Comparison of ENCODE assay signal across 8 cellular contexts in the genomic region with DNA sequence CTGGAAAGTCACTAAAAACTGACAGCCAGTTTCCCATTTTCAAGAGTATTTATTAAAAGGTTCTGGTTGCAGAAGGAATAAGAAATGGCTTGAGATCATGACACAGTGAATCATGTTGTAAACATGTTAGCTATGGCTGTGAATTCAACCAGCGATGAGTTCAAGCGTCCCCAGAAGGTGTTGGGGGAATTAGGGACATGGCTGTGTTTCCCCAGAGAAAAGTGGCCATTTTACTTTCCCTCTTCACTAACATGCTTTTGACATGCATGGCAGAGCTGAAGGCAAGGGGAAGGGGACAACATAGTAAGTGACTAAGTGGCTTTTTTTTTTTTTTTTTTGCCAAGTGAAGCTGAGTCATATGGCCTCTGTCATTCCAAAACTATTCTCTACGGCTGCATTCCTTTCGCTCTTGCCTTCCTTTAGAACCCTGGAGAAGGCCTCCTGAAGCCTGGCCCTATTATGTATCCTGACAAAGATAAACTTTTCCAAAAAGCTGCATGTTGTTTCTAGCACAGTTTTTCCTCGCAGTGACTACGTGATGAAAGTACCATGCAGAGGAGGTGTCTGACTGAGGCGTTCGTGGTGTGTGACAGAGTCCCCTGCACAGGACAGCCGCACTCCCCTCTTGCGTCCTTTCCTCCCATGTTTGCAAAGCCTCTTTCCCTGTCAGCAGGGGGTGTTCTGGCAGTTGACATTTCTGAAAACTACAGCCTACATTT. TPM values are rescaled to one million over a fixed set of nuclear protein-coding genes. Genes with fewer than 3 reads are reported as not detected.
DNase-seq lines count a peak whose midpoint lies in the region; ATAC-seq and TF ChIP-seq lines count a peak whose summit lies in the region.

No MANE protein-coding gene starts in this region.

- peak overlapping the region; percentile 97 for H3K56ac ChIP-seq in IMR-90 (ENCODE audit: extremely low read depth, insufficient read depth, low read length)

- peaks cover 41% of the 10 kb centered on the region for H3K9me1 ChIP-seq in IMR-90 (ENCODE audit: insufficient read depth, low read length)

- intact Hi-C loops in IMR-90 (cut with micrococcal nuclease), result loop anchor here (1.0 to 5.0 kb wide), 5 partner anchors 38 to 277 kb away; no protein-coding TSS in a partner anchor

- peak overlapping the region; percentile 98 for H4K91ac ChIP-seq in IMR-90 (ENCODE audit: insufficient read depth, low read depth, low read length)

- H3K4me3 ChIP-seq in IMR-90 (ENCODE audit: insufficient read depth, low read depth, low read length), result no peak overlapping the region; the same call in 1 of the 2 replicates
- no peak overlapping the region for H3K4me3 ChIP-seq in epithelial cell of proximal tubule (ENCODE audit: low read depth, low read length)

- POLR2A ChIA-PET in IMR-90 (lab: Charles Lee; ENCODE audit: unreplicated experiment), result interaction anchor here (0.5 to 1.5 kb wide), 5 partner anchors 15 to 307 kb away, joined by 3 to 6 read pairs (median 3); a partner anchor contains a TSS

- in situ Hi-C loops in IMR-90 (cut with MboI; ENCODE audit: low sequenced_read_pairs), result no loop called here

- H4K5ac ChIP-seq in IMR-90 (ENCODE audit: low read depth, low read length), result peak overlapping the region; percentile 80

- H3K4me3 Mint-ChIP-seq in osteocyte (ENCODE audit: unreplicated experiment), result peak overlapping the region; percentile 56

- H3K27me3 Mint-ChIP-seq in osteocyte (ENCODE audit: unreplicated experiment), result no peaks in the 10 kb centered on the region

- peak overlapping the region; percentile 100 for H2BK5ac ChIP-seq in IMR-90 (ENCODE audit: low read depth, low read length, poor library complexity, severe bottlenecking)

- peaks cover 13% of the 10 kb centered on the region for H3K36me3 Mint-ChIP-seq in osteocyte (ENCODE audit: unreplicated experiment)

- H2BK20ac ChIP-seq in IMR-90 (ENCODE audit: low read depth, low read length), result peak overlapping the region; percentile 99

- peak overlapping the region; percentile 82 for H3K18ac ChIP-seq in IMR-90 (ENCODE audit: low read depth, low read length)

- peak overlapping the region; percentile 99 for H3K23ac ChIP-seq in IMR-90 (ENCODE audit: low read depth, low read length)

- peak; percentile 31; the same call in 1 of the 2 replicates for TF ChIP-seq RAD21 in IMR-90 (IDR thresholded peaks at IDR 0.05; ENCODE audit: low read length)

- H3K79me1 ChIP-seq in IMR-90 (ENCODE audit: low read depth in 1 of 2, low read length in 2 of 2), result peaks cover 32 to 70% of the 10 kb centered on the region in 2 experiments

- peak overlapping the region; percentile 98 for H3K14ac ChIP-seq in IMR-90 (replicated peaks; ENCODE audit: low read depth, low read length)

- peaks cover 43% of the 10 kb centered on the region for H3K4me1 ChIP-seq in IMR-90 (ENCODE audit: control insufficient read depth, insufficient read depth, low read length)

- peak overlapping the region; percentile 98 for H2BK120ac ChIP-seq in IMR-90 (ENCODE audit: low read depth, low read length)

- peak overlapping the region; percentile 98 for H2AK9ac ChIP-seq in IMR-90 (replicated peaks; ENCODE audit: low read depth, low read length, poor library complexity)

- CTCF ChIA-PET in IMR-90 (lab: Yijun Ruan, JAX), result interaction anchor here (0.6 to 1.7 kb wide), 7 partner anchors 9 to 445 kb away, joined by 3 to 7 read pairs (median 3); no protein-coding TSS in a partner anchor

- WGBS in IMR-90 (ENCODE audit: extremely low coverage in 2 of 2, insufficient read length in 1 of 2), 2 experiments, result no CpG with 5 or more reads among the region's 10 CpGs

- TF ChIP-seq POLR2A in IMR-90 (IDR thresholded peaks at IDR 0.05; ENCODE audit: low read depth, low read length), result no peak

- H3K27ac ChIP-seq in IMR-90 (ENCODE audit: insufficient read depth, low read length), result peak overlapping the region; percentile 95

- H3K36me3 ChIP-seq in IMR-90 (ENCODE audit: control insufficient read depth, insufficient read depth, low read length), result peaks cover 15% of the 10 kb centered on the region

- H3K4me1 Mint-ChIP-seq in osteocyte (ENCODE audit: unreplicated experiment), result peaks cover 77% of the 10 kb centered on the region

- H2BK15ac ChIP-seq in IMR-90 (ENCODE audit: low read depth, low read length), result peak overlapping the region; percentile 86; the same call in 2 of the 3 replicates

- no peaks in the 10 kb centered on the region for H3K27me3 ChIP-seq in IMR-90 (ENCODE audit: control insufficient read depth, insufficient read depth, low read length)

- H3K9me3 ChIP-seq in IMR-90 (ENCODE audit: control insufficient read depth, insufficient read depth, low read length), result no peaks in the 10 kb centered on the region

- peak overlapping the region; percentile 75 to 97 for H4K8ac ChIP-seq in IMR-90 (ENCODE audit: low read depth in 2 of 2, low read length in 2 of 2)

- DNase-seq in IMR-90 (peak; percentile 94), epithelial cell of proximal tubule (ENCODE audit: low read depth) (peak; percentile 91), osteocyte (ENCODE audit: extremely low spot score, unreplicated experiment) (no peak), HuH-7.5 (ENCODE audit: low spot score) (no peak), NCI-H1694 treated with DMSO at 0.1 percent for 48 hours (lab: John Stamatoyannopoulos, UW) (no peak), MV-4-11 (lab: John Stamatoyannopoulos, UW) (no peak)

- H3K9ac ChIP-seq in IMR-90 (ENCODE audit: low read depth, low read length), result peak overlapping the region; percentile 54

- peak overlapping the region; percentile 99 for H3K4ac ChIP-seq in IMR-90 (ENCODE audit: low read depth, low read length)

- H3K27ac Mint-ChIP-seq in osteocyte (ENCODE audit: unreplicated experiment), result peak overlapping the region; percentile 94

- H3K4me2 ChIP-seq in IMR-90 (ENCODE audit: low read depth, low read length), result peak overlapping the region; percentile 78

- no peaks in the 10 kb centered on the region for H3K9me3 Mint-ChIP-seq in osteocyte (ENCODE audit: unreplicated experiment)

- dilution Hi-C loops in IMR-90 (cut with HindIII; ENCODE audit: low sequenced_read_pairs, unreplicated experiment), result no loop called here

- H4K20me1 ChIP-seq in IMR-90 (ENCODE audit: insufficient read depth, low read length), result no peaks in the 10 kb centered on the region; the same call in 1 of the 2 replicates

- H2AFZ ChIP-seq in IMR-90 (replicated peaks; ENCODE audit: low read length, poor library complexity), result peak overlapping the region; percentile 66

- BruUV-seq in IMR-90 (replicated peaks; lab: Mats Ljungman, UMichigan), result no TSS peak

- TF ChIP-seq CTCF in IMR-90 (conservative IDR thresholded peaks at IDR 0.05; ENCODE audit: low read depth, low read length), result peak; percentile 25; the same call in 1 of the 2 replicates
- peak; percentile 20 for TF ChIP-seq CTCF in epithelial cell of proximal tubule (conservative IDR thresholded peaks at IDR 0.05; ENCODE audit: low read depth, low read length)
- TF ChIP-seq CTCF in osteocyte (IDR thresholded peaks at IDR 0.05), result peak; percentile 24

- H2AK5ac ChIP-seq in IMR-90 (ENCODE audit: low read depth, low read length), result peak overlapping the region; percentile 91

- ATAC-seq in GM18498 (IDR thresholded peaks at IDR 0.05; ENCODE audit: unreplicated experiment) (peak; percentile 33), IMR-90 (ENCODE audit: low read depth) (peak; percentile 60), GM18873 (IDR thresholded peaks at IDR 0.05; ENCODE audit: low FRiP score, unreplicated experiment) (no peak)

TF ChIP-seq in IMR-90, 13 proteins besides CTCF, POLR2A, EP300 and RAD21:
- no peak for TF ChIP-seq CEBPB (IDR thresholded peaks at IDR 0.05; ENCODE audit: low read depth, low read length)
- peak; percentile 64; the same call in 1 of the 2 replicates for TF ChIP-seq NFE2L2 (IDR thresholded peaks at IDR 0.05; ENCODE audit: low read depth, low read length)
- TF ChIP-seq, protein P1, sequence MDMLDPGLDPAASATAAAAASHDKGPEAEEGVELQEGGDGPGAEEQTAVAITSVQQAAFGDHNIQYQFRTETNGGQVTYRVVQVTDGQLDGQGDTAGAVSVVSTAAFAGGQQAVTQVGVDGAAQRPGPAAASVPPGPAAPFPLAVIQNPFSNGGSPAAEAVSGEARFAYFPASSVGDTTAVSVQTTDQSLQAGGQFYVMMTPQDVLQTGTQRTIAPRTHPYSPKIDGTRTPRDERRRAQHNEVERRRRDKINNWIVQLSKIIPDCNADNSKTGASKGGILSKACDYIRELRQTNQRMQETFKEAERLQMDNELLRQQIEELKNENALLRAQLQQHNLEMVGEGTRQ (IDR thresholded peaks at IDR 0.05; ENCODE audit: low read depth, low read length), result no peak
- TF ChIP-seq SMC3 (IDR thresholded peaks at IDR 0.05; ENCODE audit: low read depth, low read length), result no peak
- TF ChIP-seq, protein P2, sequence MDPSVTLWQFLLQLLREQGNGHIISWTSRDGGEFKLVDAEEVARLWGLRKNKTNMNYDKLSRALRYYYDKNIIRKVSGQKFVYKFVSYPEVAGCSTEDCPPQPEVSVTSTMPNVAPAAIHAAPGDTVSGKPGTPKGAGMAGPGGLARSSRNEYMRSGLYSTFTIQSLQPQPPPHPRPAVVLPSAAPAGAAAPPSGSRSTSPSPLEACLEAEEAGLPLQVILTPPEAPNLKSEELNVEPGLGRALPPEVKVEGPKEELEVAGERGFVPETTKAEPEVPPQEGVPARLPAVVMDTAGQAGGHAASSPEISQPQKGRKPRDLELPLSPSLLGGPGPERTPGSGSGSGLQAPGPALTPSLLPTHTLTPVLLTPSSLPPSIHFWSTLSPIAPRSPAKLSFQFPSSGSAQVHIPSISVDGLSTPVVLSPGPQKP (IDR thresholded peaks at IDR 0.05; ENCODE audit: borderline replicate concordance, low read depth, low read length), result no peak
- no peak for TF ChIP-seq RFX5 (IDR thresholded peaks at IDR 0.05; ENCODE audit: low read depth, low read length)
- 0 out of 2 replicates have a peak, but pooled peaks have one; percentile 35 for TF ChIP-seq MXI1 (IDR thresholded peaks at IDR 0.05; ENCODE audit: borderline replicate concordance, low read depth, low read length)
- TF ChIP-seq CHD1 (IDR thresholded peaks at IDR 0.05; ENCODE audit: low read depth, low read length), result no peak; the same call in 1 of the 2 replicates
- 0 out of 2 replicates have a peak, but pooled peaks have one; percentile 29 for TF ChIP-seq MAFK (IDR thresholded peaks at IDR 0.05; ENCODE audit: low read depth, low read length)
- TF ChIP-seq BHLHE40 (IDR thresholded peaks at IDR 0.05; ENCODE audit: low read depth, low read length), result no peak
- no peak for TF ChIP-seq MAZ (IDR thresholded peaks at IDR 0.05; ENCODE audit: borderline replicate concordance, low read depth, low read length)
- TF ChIP-seq RCOR1 (IDR thresholded peaks at IDR 0.05; ENCODE audit: insufficient replicate concordance, low read length), result no peak
- peak; percentile 85 for TF ChIP-seq FOS (IDR thresholded peaks at IDR 0.05; ENCODE audit: low read depth, low read length)

RNA-seq across cellular contexts. Expression of a gene that starts 46.9 kb away (rescaled TPM):
- total RNA-seq in IMR-90 (2012; rRNA removed), result 60.4 and 63.9 TPM in 2 replicates
- polyA plus RNA-seq in IMR-90 (2012; rRNA removed), result 36.9 and 37.8 TPM in 2 replicates
- polyA plus RNA-seq in IMR-90 (2012; cell fraction: cytosol; rRNA removed), result 24.8 and 27.5 TPM in 2 replicates
- 66.1 and 93.0 TPM in 2 replicates for polyA plus RNA-seq in IMR-90 (2012; cell fraction: nucleus; rRNA removed; ENCODE audit: low replicate concordance)
- 40.2 and 48.1 TPM in 2 replicates for total RNA-seq in epithelial cell of proximal tubule
- total RNA-seq in osteocyte, result 56.2 and 56.5 TPM in 2 replicates

Comparison
In these comparisons a context has a peak if more than half of its experiments do, and no peak if none do; other contexts are left out.
1. DNase-seq: peak in IMR-90 (single experiment) and epithelial cell of proximal tubule (single experiment); none in osteocyte (single experiment), HuH-7.5 (single experiment), NCI-H1694 treated with DMSO at 0.1 percent for 48 hours (single experiment) and MV-4-11 (single experiment).
2. Peak in every context shown above with its lines, with median percentiles within 50 percentile points of each other: CTCF ChIP-seq.